Comparison of ENCODE assay signal across 26 cellular contexts in genomic region chr17:49437696-49438438, GRCh38. TPM values are rescaled to one million over a fixed set of nuclear protein-coding genes. Genes with fewer than 3 reads are reported as not detected.
DNase-seq lines count a peak whose midpoint lies in the region; ATAC-seq, FAIRE-seq and TF ChIP-seq lines count a peak whose summit lies in the region.
"Had no signal": no experiment of that assay in that cellular context is flagged by ENCODE, and none has a peak within 500 bp of the region (broad histone marks: within the 10 kb centered on the region; RNA-seq: fewer than 3 reads in every experiment).

No MANE protein-coding gene starts in this region.

- H3K27me3 ChIP-seq in HUES6 (ENCODE audit: control insufficient read depth, insufficient read depth, low read length), result peaks cover 45% of the 10 kb centered on the region
- peaks cover 0 to 15% (median 4%) of the 10 kb centered on the region in 4 experiments; a peak in 3 of 7 replicates for H3K27me3 ChIP-seq in H1 (replicated peaks in 1 of 4; ENCODE audit: control insufficient read depth in 3 of 4, extremely low read depth in 1 of 4, insufficient read depth in 3 of 4, low read length in 3 of 4)
- H3K27me3 ChIP-seq in upper lobe of right lung, result peaks cover 21% of the 10 kb centered on the region
- H3K27me3 ChIP-seq: cardiac muscle cell had no signal

- peak overlapping the region; percentile 71 for H3K18ac ChIP-seq in H1 (ENCODE audit: extremely low read depth, low read length)

- DNase-seq in H1 (ENCODE audit: low read depth in 1 of 2, low spot score in 2 of 2) (peak in 1 of 2 experiments; percentile 38), neural crest cell (ENCODE audit: low read depth, low spot score) (no peak), NCI-H2227 treated with DMSO at 0.1 percent for 48 hours (lab: John Stamatoyannopoulos, UW) (no peak), upper lobe of right lung (no peak), NCI-H2081 treated with DMSO at 0.1 percent for 48 hours (lab: John Stamatoyannopoulos, UW) (no peak), G401 (ENCODE audit: low spot score) (no peak)
- DNase-seq: activated CD4-positive, alpha-beta T cell treated with anti-CD3 and anti-CD28 coated beads, Interleukin-2, amount 50 U/mL, for 4 hours; activated naive CD4-positive, alpha-beta T cell; activated T-cell treated with anti-CD3 and anti-CD28 coated beads, Interleukin-2, amount 50 U/mL, for 1 hour; CD8-positive, alpha-beta T cell; left lung; NCI-H1092; NCI-H1930; NCI-H446 treated with DMSO at 0.1 percent for 48 hours; spleen; stimulated activated CD4-positive, alpha-beta T cell treated with anti-CD3 and anti-CD28 coated beads, Interleukin-4, amount 100 ng/mL, for 1 hour; stimulated activated naive CD4-positive, alpha-beta T cell had no signal

- peaks cover 51% of the 10 kb centered on the region for H3K27me3 Mint-ChIP-seq in neural crest cell (ENCODE audit: low read depth)

- H3K36me3 ChIP-seq in ES-I3 (ENCODE audit: insufficient read depth, low read length), result no peaks in the 10 kb centered on the region
- H3K36me3 ChIP-seq in HUES6 (ENCODE audit: control insufficient read depth, insufficient read depth, low read length), result no peaks in the 10 kb centered on the region
- no peaks in the 10 kb centered on the region for H3K36me3 ChIP-seq in H1 (ENCODE audit: control insufficient read depth in 2 of 4, insufficient read depth in 4 of 4, low read length in 3 of 4)
- no peaks in the 10 kb centered on the region for H3K36me3 ChIP-seq in upper lobe of right lung
- H3K36me3 ChIP-seq: cardiac muscle cell, left lung, spleen, thoracic aorta had no signal

- peak overlapping the region; percentile 81; the same call in 1 of the 2 replicates for H2BK5ac ChIP-seq in H1 (ENCODE audit: low read depth, low read length)

- WGBS in H1 (ENCODE audit: extremely low coverage in 1 of 2, insufficient coverage in 1 of 2, insufficient read length in 1 of 2, insufficient replicate concordance in 2 of 2, low coverage in 1 of 2, low lambda C conversion rate in 2 of 2, missing lambda C conversion rate in 1 of 2), 2 experiments, result 69% methylated on average over 7 of the region's 7 CpGs; no CpG with 5 or more reads in 1 of the 2 experiments

- H3K56ac ChIP-seq in H1 (replicated peaks; ENCODE audit: insufficient read length, low read depth, low read length), result no peak overlapping the region

- no peak overlapping the region for H4K91ac ChIP-seq in H1 (replicated peaks; ENCODE audit: insufficient read length, low read length)

- H3K23ac ChIP-seq in H1 (ENCODE audit: insufficient read length), result no peak overlapping the region

- TF ChIP-seq CTCF in H1 (IDR thresholded peaks at IDR 0.05; ENCODE audit: control extremely low read depth in 1 of 3, insufficient read depth in 1 of 3, low read depth in 1 of 3, low read length in 3 of 3) (no peak), neural crest cell (conservative IDR thresholded peaks at IDR 0.05) (no peak), upper lobe of right lung (IDR thresholded peaks at IDR 0.05) (no peak)

- peak overlapping the region; percentile 84 for H3K27ac Mint-ChIP-seq in neural crest cell (ENCODE audit: unreplicated experiment)
- H3K27ac Mint-ChIP-seq: CD8-positive, alpha-beta T cell; dendritic cell treated with granulocyte-macrophage colony-stimulating factor and Interleukin-4, amounts not matched to agents 40 ng/mL and 50 ng/mL, for 4 days; T-helper 2 cell treated with Interferon-gamma antibody and Interleukin-4, amounts not matched to agents 5 μg/mL and 100 μg/mL, for 36 hours had no signal

- peak overlapping the region; percentile 51 for H3K9ac ChIP-seq in ES-I3 (ENCODE audit: low read depth, low read length)
- H3K9ac ChIP-seq in HUES6 (ENCODE audit: low read length), result no peak overlapping the region
- H3K9ac ChIP-seq in H1 (replicated peaks in 1 of 4; ENCODE audit: extremely low read depth in 1 of 4, low read depth in 3 of 4, low read length in 3 of 4), result no peak overlapping the region

- H4K5ac ChIP-seq in H1 (ENCODE audit: insufficient read length, low read depth, low read length), result no peak overlapping the region

- H3K4me1 ChIP-seq in ES-I3 (ENCODE audit: insufficient read depth, low read length) (peaks cover 32% of the 10 kb centered on the region), HUES6 (ENCODE audit: control insufficient read depth, insufficient read depth, low read length) (peaks cover 30% of the 10 kb centered on the region), H1 (replicated peaks in 1 of 4; ENCODE audit: control insufficient read depth in 3 of 4, insufficient read depth in 4 of 4, low read length in 3 of 4) (peaks cover 0 to 26% (median 13%) of the 10 kb centered on the region in 4 experiments; a peak in 6 of 7 replicates), upper lobe of right lung (no peaks in the 10 kb centered on the region)
- H3K4me1 ChIP-seq: left lung had no signal

- no peaks in the 10 kb centered on the region for H4K20me1 ChIP-seq in H1 (replicated peaks in 1 of 2; ENCODE audit: control insufficient read depth in 1 of 2, insufficient read depth in 2 of 2, low read length in 2 of 2)

- H3K4me2 ChIP-seq in H1 (ENCODE audit: insufficient read depth in 1 of 2, low read depth in 2 of 2, low read length in 2 of 2), result peak overlapping the region; percentile 60 to 87

- peaks cover 84% of the 10 kb centered on the region for H3K4me1 Mint-ChIP-seq in neural crest cell

- peak overlapping the region; percentile 4; the same call in 1 of the 2 replicates for H2BK12ac ChIP-seq in H1 (ENCODE audit: low read depth, low read length)

- H3K4me3 ChIP-seq in HUES6 (ENCODE audit: low read depth, low read length) (peak overlapping the region; percentile 60), H1 (ENCODE audit: extremely low read depth in 1 of 4, insufficient read depth in 2 of 4, low read depth in 3 of 4, low read length in 4 of 4) (peak overlapping the region in 3 of 4 experiments; percentile 6 to 61 (median 38); a peak in 4 of 8 replicates), upper lobe of right lung (no peak overlapping the region)
- H3K4me3 ChIP-seq: cardiac muscle cell, left lung, spleen, thoracic aorta had no signal

- intact Hi-C loops in upper lobe of right lung (cut with DNase I), result loop anchor here (10.0 kb wide), 1 partner anchor 117 kb away; no protein-coding TSS in a partner anchor

- no peaks in the 10 kb centered on the region for H3K9me3 ChIP-seq in ES-I3 (ENCODE audit: control insufficient read depth, insufficient read depth, low read length)
- H3K9me3 ChIP-seq in HUES6 (ENCODE audit: control insufficient read depth, insufficient read depth, low read depth, low read length), result no peaks in the 10 kb centered on the region
- no peaks in the 10 kb centered on the region for H3K9me3 ChIP-seq in H1 (ENCODE audit: insufficient read depth in 2 of 2, low read depth in 1 of 2, low read length in 1 of 2)
- no peaks in the 10 kb centered on the region for H3K9me3 ChIP-seq in upper lobe of right lung
- H3K9me3 ChIP-seq: left lung, spleen, thoracic aorta had no signal

- TF ChIP-seq POLR2A in H1 (IDR thresholded peaks at IDR 0.05; ENCODE audit: control extremely low read depth in 1 of 2, low read depth in 2 of 2, low read length in 2 of 2), result no peak

- in situ Hi-C loops in G401 (cut with HindIII; ENCODE audit: low sequenced_read_pairs), result loop anchor here (5.0 to 10.0 kb wide), 2 partner anchors 89 to 267 kb away; partner anchors contain the start of gene SLC35B1

- no peak for TF ChIP-seq RAD21 in H1 (IDR thresholded peaks at IDR 0.05 in 1 of 2, conservative IDR thresholded peaks at IDR 0.05 in 1 of 2; ENCODE audit: low read depth in 2 of 2, low read length in 2 of 2)

- no peak overlapping the region for H3K14ac ChIP-seq in H1 (ENCODE audit: insufficient read length)

- H4K8ac ChIP-seq in H1 (ENCODE audit: extremely low read depth, insufficient read depth, low read length), result no peak overlapping the region

- POLR2A ChIA-PET in H1 (lab: Charles Lee; ENCODE audit: partially characterized antibody), result interaction anchor here (0.6 to 1.3 kb wide), 4 partner anchors 23 to 723 kb away, joined by 3 to 5 read pairs (median 4); partner anchors contain the start of gene PHB1

- peaks cover 7% of the 10 kb centered on the region; the same call in 1 of the 2 replicates for H3K23me2 ChIP-seq in H1 (ENCODE audit: low read depth, low read length)

- CTCF ChIA-PET in H1 (lab: Charles Lee; ENCODE audit: partially characterized antibody), result interaction anchor here (0.6 to 10.4 kb wide), 23 partner anchors 9 to 437 kb away, joined by 3 to 146 read pairs (median 4); no protein-coding TSS in a partner anchor

- H3K36me3 Mint-ChIP-seq in neural crest cell (ENCODE audit: low read depth), result no peaks in the 10 kb centered on the region
- H3K36me3 Mint-ChIP-seq: CD8-positive, alpha-beta T cell had no signal

- H3K9me3 Mint-ChIP-seq in neural crest cell, result peaks cover 7% of the 10 kb centered on the region
- H3K9me3 Mint-ChIP-seq: CD8-positive, alpha-beta T cell; dendritic cell treated with granulocyte-macrophage colony-stimulating factor and Interleukin-4, amounts not matched to agents 40 ng/mL and 50 ng/mL, for 4 days; T-helper 2 cell treated with Interferon-gamma antibody and Interleukin-4, amounts not matched to agents 5 μg/mL and 100 μg/mL, for 36 hours had no signal

- H2BK20ac ChIP-seq in H1 (ENCODE audit: low read length), result 0 out of 2 replicates have a peak overlapping the region, but pooled peaks have one; percentile 93

- H3K4ac ChIP-seq in H1 (replicated peaks; ENCODE audit: insufficient read length, low read depth, low read length), result no peak overlapping the region

- H2AK5ac ChIP-seq in H1 (ENCODE audit: low read depth, low read length), result peak overlapping the region; percentile 30; the same call in 1 of the 2 replicates

- H3K27ac ChIP-seq in HUES6 (ENCODE audit: low read depth, low read length) (no peak overlapping the region), H1 (ENCODE audit: low read depth, low read length) (no peak overlapping the region), upper lobe of right lung (no peak overlapping the region)
- H3K27ac ChIP-seq: cardiac muscle cell, left lung, spleen, thoracic aorta, VCaP had no signal

- no peaks in the 10 kb centered on the region for H3K79me1 ChIP-seq in H1 (ENCODE audit: low read depth, low read length)

- no peak for TF ChIP-seq EP300 in H1 (IDR thresholded peaks at IDR 0.05; ENCODE audit: borderline replicate concordance in 1 of 2, low read depth in 2 of 2, low read length in 2 of 2)

- peak overlapping the region; percentile 40; the same call in 1 of the 2 replicates for H2BK15ac ChIP-seq in H1 (ENCODE audit: low read length)

- peak overlapping the region; percentile 80 for H3K4me3 Mint-ChIP-seq in neural crest cell
- H3K4me3 Mint-ChIP-seq: CD8-positive, alpha-beta T cell; dendritic cell treated with granulocyte-macrophage colony-stimulating factor and Interleukin-4, amounts not matched to agents 40 ng/mL and 50 ng/mL, for 4 days; T-helper 2 cell treated with Interferon-gamma antibody and Interleukin-4, amounts not matched to agents 5 μg/mL and 100 μg/mL, for 36 hours had no signal

- no peaks in the 10 kb centered on the region for H3K79me2 ChIP-seq in H1 (ENCODE audit: control insufficient read depth in 1 of 2, insufficient read depth in 2 of 2, low read length in 2 of 2)

- ATAC-seq in upper lobe of right lung, result no peak
- ATAC-seq: CD8-positive, alpha-beta T cell; left lung; SK-N-SH treated with all-trans-retinoic acid at 6 μM for 48 hours had no signal

- 0 out of 2 replicates have a peak overlapping the region, but pooled peaks have one; percentile 43 for H2AFZ ChIP-seq in H1 (ENCODE audit: low read length)

- H2BK120ac ChIP-seq in H1 (replicated peaks; ENCODE audit: low read depth, low read length), result no peak overlapping the region

- no peak for FAIRE-seq in H1 (lab: Jason Lieb, UNC)
- FAIRE-seq: G401.6 had no signal

RNA-seq across cellular contexts. Expression of gene PHB1, which starts 23.2 kb away (rescaled TPM):
- 386 and 401 TPM in 2 replicates for total RNA-seq in H1 (2021; fragmentation: NEBNext Ultra II Directional; extraction: Animal tissue kit (Norgen Biotek cat#: 25700))
- 419 and 597 TPM in 2 replicates for polyA plus RNA-seq in H1 (2011; rRNA removed)
- 510 TPM for polyA plus RNA-seq in H1 (2011; cell fraction: cytosol; rRNA removed)
- polyA plus RNA-seq in H1 (2011; cell fraction: nucleus; rRNA removed), result 402 TPM
- polyA plus RNA-seq in H1 (2012, experiment 1 of 2), result 394 to 508 TPM (median 469 TPM) in 4 replicates
- polyA plus RNA-seq in H1 (2012, experiment 2 of 2), result 401 TPM
- polyA plus RNA-seq in H1 (2013, experiment 1 of 2), result 170 TPM
- 179 TPM for polyA plus RNA-seq in H1 (2013, experiment 2 of 2)
- polyA minus RNA-seq in H1 (2011; rRNA and poly(A)+ RNA removed), result 690 and 757 TPM in 2 replicates
- polyA minus RNA-seq in H1 (2011; cell fraction: cytosol; rRNA and poly(A)+ RNA removed), result 130 TPM
- polyA minus RNA-seq in H1 (2011; cell fraction: nucleus; rRNA and poly(A)+ RNA removed), result 90.2 TPM
- total RNA-seq in neural crest cell (248 and 256 TPM in 2 replicates), upper lobe of right lung (127 TPM)
- total RNA-seq in G401 (2014; rRNA removed; shearing (Covaris generic)), result 268 and 273 TPM in 2 replicates

RNA-seq across cellular contexts. Expression of gene NGFR, which starts 57.2 kb away (rescaled TPM):
- 8.1 TPM in 2 replicates for total RNA-seq in H1 (2021; fragmentation: NEBNext Ultra II Directional; extraction: Animal tissue kit (Norgen Biotek cat#: 25700))
- polyA plus RNA-seq in H1 (2011; rRNA removed), result 10.3 and 19.4 TPM in 2 replicates
- polyA plus RNA-seq in H1 (2011; cell fraction: cytosol; rRNA removed), result 13.8 TPM
- polyA plus RNA-seq in H1 (2011; cell fraction: nucleus; rRNA removed), result 13.1 TPM
- polyA plus RNA-seq in H1 (2012, experiment 1 of 2), result 5.7 to 12.2 TPM (median 10.3 TPM) in 4 replicates
- 8.0 TPM for polyA plus RNA-seq in H1 (2012, experiment 2 of 2)
- 13.1 TPM for polyA plus RNA-seq in H1 (2013, experiment 1 of 2)
- 13.5 TPM for polyA plus RNA-seq in H1 (2013, experiment 2 of 2)
- polyA minus RNA-seq in H1 (2011; rRNA and poly(A)+ RNA removed), result 4.4 and 5.9 TPM in 2 replicates
- 4.4 TPM for polyA minus RNA-seq in H1 (2011; cell fraction: cytosol; rRNA and poly(A)+ RNA removed)
- polyA minus RNA-seq in H1 (2011; cell fraction: nucleus; rRNA and poly(A)+ RNA removed), result 5.5 TPM
- total RNA-seq in neural crest cell (322 and 334 TPM in 2 replicates), upper lobe of right lung (0.78 TPM)
- total RNA-seq in G401 (2014; rRNA removed; shearing (Covaris generic)), result 2.7 and 3.9 TPM in 2 replicates

Comparison
In these comparisons a context has a peak if more than half of its experiments do, and no peak if none do; other contexts are left out.
1. RNA of gene NGFR, which starts 57.2 kb away (total RNA-seq): 322 to 334 TPM in neural crest cell; 8.1 TPM in H1, 2.7 to 3.9 TPM in G401 and 0.78 TPM in upper lobe of right lung (single experiment); every median in the first group is over 10 times any median in the second.